24 cellular contexts compared by ENCODE assay signal in genomic region chr6:52136934-52137467, GRCh38. TPM values are rescaled to one million over a fixed set of nuclear protein-coding genes. Genes with fewer than 3 reads are reported as not detected.
A peak's percentile ranks its signal among the peaks of the same experiment; 100 is the strongest.
DNase-seq lines count a peak whose midpoint lies in the region; ATAC-seq and TF ChIP-seq lines count a peak whose summit lies in the region.
"Had no signal": no experiment of that assay in that cellular context is flagged by ENCODE, and none has a peak within 500 bp of the region (broad histone marks: within the 10 kb centered on the region; RNA-seq: fewer than 3 reads in every experiment).

No MANE protein-coding gene starts in this region.

- intact Hi-C loops in dorsolateral prefrontal cortex (cut with DNase I) = no loop called here

- no peaks in the 10 kb centered on the region for H3K4me1 ChIP-seq in mesendoderm (ENCODE audit: control insufficient read depth, low read depth, low read length)
- no peaks in the 10 kb centered on the region for H3K4me1 ChIP-seq in Peyer's patch
- H3K4me1 ChIP-seq in mesenchymal stem cell (ENCODE audit: control insufficient read depth, insufficient read depth, low read depth, low read length) = peaks cover 2% of the 10 kb centered on the region
- H3K4me1 ChIP-seq: SJSA1 had no signal

- H3K56ac ChIP-seq in mesendoderm (ENCODE audit: low read length) = no peak overlapping the region

- no peaks in the 10 kb centered on the region for H3K27me3 Mint-ChIP-seq in WTC11 (ENCODE audit: low read depth)

- no peaks in the 10 kb centered on the region for H3K27me3 ChIP-seq in mesendoderm (ENCODE audit: insufficient read depth, low read length, poor library complexity)
- H3K27me3 ChIP-seq in Peyer's patch = no peaks in the 10 kb centered on the region
- peaks cover 0 to 9% (median 0%) of the 10 kb centered on the region in 45 donors for H3K27me3 ChIP-seq in dorsolateral prefrontal cortex
- peaks cover 15 to 47% of the 10 kb centered on the region in 2 experiments for H3K27me3 ChIP-seq in mesenchymal stem cell (ENCODE audit: control insufficient read depth in 1 of 2, insufficient read depth in 1 of 2, low read length in 2 of 2)

- H3K4me1 Mint-ChIP-seq in WTC11 = peaks cover 29% of the 10 kb centered on the region

- H3K4me2 ChIP-seq in mesendoderm (ENCODE audit: low read length) (no peak overlapping the region), mesenchymal stem cell (ENCODE audit: low read length, poor library complexity, severe bottlenecking) (no peak overlapping the region)

- TF ChIP-seq POLR2A in Peyer's patch (IDR thresholded peaks at IDR 0.05) = no peak

- H3K4me3 Mint-ChIP-seq in WTC11 = peak overlapping the region; percentile 29

- H2BK120ac ChIP-seq in mesendoderm (ENCODE audit: low read depth, low read length) = no peak overlapping the region
- H2BK120ac ChIP-seq in mesenchymal stem cell (ENCODE audit: low read depth, low read length) = no peak overlapping the region

- no CpG with 5 or more reads among the region's 12 CpGs for WGBS in mesendoderm (ENCODE audit: extremely low coverage, insufficient coverage, low lambda C conversion rate)
- 64% methylated on average over 12 of the region's 12 CpGs for WGBS in mesenchymal stem cell

- ATAC-seq in WTC11 = peak; percentile 65

- H4K91ac ChIP-seq in mesenchymal stem cell (ENCODE audit: low read length) = no peak overlapping the region

- H4K8ac ChIP-seq in mesendoderm (ENCODE audit: low read depth, low read length) = no peak overlapping the region
- H4K8ac ChIP-seq in mesenchymal stem cell (ENCODE audit: low read length) = no peak overlapping the region

- no peak overlapping the region for H3K4ac ChIP-seq in mesendoderm (ENCODE audit: low read depth, low read length)
- no peak overlapping the region for H3K4ac ChIP-seq in mesenchymal stem cell (ENCODE audit: low read depth in 1 of 2, low read length in 2 of 2)

- CTCF ChIA-PET in WTC11 (lab: Charles Lee) = interaction anchor here (1.3 kb wide), 1 partner anchor 29 kb away, joined by 3 read pairs; no protein-coding TSS in a partner anchor

- no peak overlapping the region for H3K23ac ChIP-seq in mesendoderm (ENCODE audit: low read length)
- H3K23ac ChIP-seq in mesenchymal stem cell (ENCODE audit: low read length in 2 of 2) = no peak overlapping the region

- no peaks in the 10 kb centered on the region for H3K9me3 ChIP-seq in Peyer's patch
- H3K9me3 ChIP-seq in mesenchymal stem cell (ENCODE audit: control insufficient read depth, low read length) = no peaks in the 10 kb centered on the region
- H3K9me3 ChIP-seq: MG63, SJSA1 had no signal

- H3K27ac ChIP-seq in mesendoderm (ENCODE audit: low read depth, low read length) (no peak overlapping the region), Peyer's patch (no peak overlapping the region), dorsolateral prefrontal cortex (no peak overlapping the region), mesenchymal stem cell (ENCODE audit: low read length, poor library complexity, severe bottlenecking) (no peak overlapping the region)
- H3K27ac ChIP-seq: GM23248, SJSA1 had no signal

- H3K36me3 ChIP-seq in mesendoderm (ENCODE audit: control insufficient read depth, insufficient read depth, low read length) (no peaks in the 10 kb centered on the region), Peyer's patch (no peaks in the 10 kb centered on the region), mesenchymal stem cell (ENCODE audit: control insufficient read depth in 1 of 2, insufficient read depth in 2 of 2, low read depth in 1 of 2, low read length in 2 of 2) (no peaks in the 10 kb centered on the region)
- H3K36me3 ChIP-seq: MG63, SJSA1 had no signal

- H3K4me3 ChIP-seq in mesendoderm (ENCODE audit: low read length) (no peak overlapping the region), skeletal muscle cell (ENCODE audit: low read depth, low read length) (peak overlapping the region; percentile 51), Peyer's patch (no peak overlapping the region), dorsolateral prefrontal cortex (no peak overlapping the region), mesenchymal stem cell (ENCODE audit: insufficient read depth in 1 of 2, low read depth in 1 of 2, low read length in 2 of 2) (no peak overlapping the region)
- H3K4me3 ChIP-seq: GM23248, MG63, SJSA1 had no signal

- no peaks in the 10 kb centered on the region for H3K79me2 ChIP-seq in mesendoderm (ENCODE audit: control insufficient read depth, insufficient read depth, low read length)

- H2BK15ac ChIP-seq in mesendoderm (replicated peaks; ENCODE audit: low read depth) = no peak overlapping the region
- no peak overlapping the region for H2BK15ac ChIP-seq in mesenchymal stem cell (ENCODE audit: low read depth, poor library complexity, severe bottlenecking)

- H3K36me3 Mint-ChIP-seq in WTC11 = no peaks in the 10 kb centered on the region

- H3K79me1 ChIP-seq in mesendoderm (ENCODE audit: low read length) (no peaks in the 10 kb centered on the region), mesenchymal stem cell (replicated peaks; ENCODE audit: low read length, poor library complexity, severe bottlenecking) (no peaks in the 10 kb centered on the region)

- H2AFZ ChIP-seq in mesenchymal stem cell (ENCODE audit: low read depth, low read length) = no peak overlapping the region
- H2AFZ ChIP-seq: GM23248 had no signal

- no peak overlapping the region for H3K14ac ChIP-seq in mesenchymal stem cell (ENCODE audit: low read length in 2 of 2)

- no peak overlapping the region for H2BK12ac ChIP-seq in mesenchymal stem cell (ENCODE audit: low read length in 2 of 2)

- H3K27ac Mint-ChIP-seq in WTC11 = peak overlapping the region; percentile 3; the same call in 1 of the 2 replicates

- no peak overlapping the region for H3K18ac ChIP-seq in mesendoderm (ENCODE audit: low read length)
- H3K18ac ChIP-seq in mesenchymal stem cell (ENCODE audit: low read depth in 1 of 2, low read length in 2 of 2) = no peak overlapping the region

- DNase-seq in G401 (ENCODE audit: low spot score) = peak; percentile 8
- peak; percentile 25 for DNase-seq in WTC11 (ENCODE audit: low spot score)
- DNase-seq in mesendoderm = peak; percentile 18
- DNase-seq in skeletal muscle cell (ENCODE audit: low read depth) = no peak
- no peak for DNase-seq in Peyer's patch
- no peak for DNase-seq in NCI-H2029 (lab: John Stamatoyannopoulos, UW)
- DNase-seq in dorsolateral prefrontal cortex = no peak
- DNase-seq in mesenchymal stem cell = no peak
- DNase-seq: 8988T, ACHN, DMS153, DND-41, GM23248, HCEC 1CT, KBM-7, MG63, NCI-H1105 treated with DMSO at 0.1 percent for 48 hours, NCI-H146, NCI-H2029 treated with DMSO at 0.1 percent for 48 hours, NCI-H2227 treated with DMSO at 0.1 percent for 48 hours, NCI-H510A, NCI-H774 had no signal

- in situ Hi-C loops in G401 (cut with HindIII; ENCODE audit: low sequenced_read_pairs) = no loop called here

- H2AK5ac ChIP-seq in mesendoderm (ENCODE audit: low read length) (no peak overlapping the region), mesenchymal stem cell (ENCODE audit: low read length, severe bottlenecking) (no peak overlapping the region)

- H3K9me3 Mint-ChIP-seq in WTC11 = no peaks in the 10 kb centered on the region

- no peak overlapping the region for H3K9ac ChIP-seq in mesendoderm (ENCODE audit: low read length)
- H3K9ac ChIP-seq in mesenchymal stem cell (ENCODE audit: low read length) = no peak overlapping the region
- H3K9ac ChIP-seq: GM23248 had no signal

- POLR2A ChIA-PET in WTC11 (lab: Charles Lee) = no interaction called here

- no peak overlapping the region for H4K5ac ChIP-seq in mesendoderm (ENCODE audit: low read length)

- TF ChIP-seq CTCF in WTC11 (IDR thresholded peaks at IDR 0.05) = no peak
- no peak for TF ChIP-seq CTCF in Peyer's patch (IDR thresholded peaks at IDR 0.05)
- no peak for TF ChIP-seq CTCF in dorsolateral prefrontal cortex (IDR thresholded peaks at IDR 0.05 in 54 of 56, conservative IDR thresholded peaks at IDR 0.05 in 2 of 56; ENCODE audit: low read depth in 1 of 56, partially characterized antibody in 56 of 56)

- H2BK5ac ChIP-seq in mesendoderm (ENCODE audit: low read length) (no peak overlapping the region), mesenchymal stem cell (ENCODE audit: low read depth, low read length, poor library complexity, severe bottlenecking) (no peak overlapping the region)

TF ChIP-seq in WTC11, 78 proteins besides CTCF, POLR2A, EP300 and RAD21:
- no peak for TF ChIP-seq ZNF281 (CRISPR knock-in tag; IDR thresholded peaks at IDR 0.05)
- TF ChIP-seq SMAD3 (CRISPR knock-in tag; IDR thresholded peaks at IDR 0.05; ENCODE audit: borderline replicate concordance) = no peak
- TF ChIP-seq IRF2 (CRISPR knock-in tag; IDR thresholded peaks at IDR 0.05; ENCODE audit: borderline replicate concordance, low read depth) = no peak
- no peak for TF ChIP-seq ZNF138 (CRISPR knock-in tag; conservative IDR thresholded peaks at IDR 0.05)

RNA-seq across cellular contexts. Expression of gene IL17A, which starts 49.2 kb away (rescaled TPM):
- total RNA-seq in G401 (2014; rRNA removed; shearing (Covaris generic)) = not detected in 2 replicates
- total RNA-seq in WTC11 (2021) = not detected in 3 replicates
- not detected for polyA plus RNA-seq in mesendoderm (2013, experiment 1 of 2)
- not detected for polyA plus RNA-seq in mesendoderm (2013, experiment 2 of 2)
- total RNA-seq in Peyer's patch = not detected
- total RNA-seq in dorsolateral prefrontal cortex = not detected
- polyA plus RNA-seq in mesenchymal stem cell (2013, experiment 1 of 2) = not detected
- polyA plus RNA-seq in mesenchymal stem cell (2013, experiment 2 of 2) = not detected
- total RNA-seq: GM23248, SJSA1 had no signal
- polyA plus RNA-seq: BJ, GM23248 had no signal

RNA-seq across cellular contexts. Expression of gene PKHD1, which starts 49.6 kb away (rescaled TPM):
- total RNA-seq in G401 (2014; rRNA removed; shearing (Covaris generic)) = not detected in 2 replicates
- total RNA-seq in WTC11 (2021) = 0.09 to 0.15 TPM (median 0.09 TPM) in 3 replicates
- polyA plus RNA-seq in mesendoderm (2013, experiment 1 of 2) = 0.04 TPM
- 0.03 TPM for polyA plus RNA-seq in mesendoderm (2013, experiment 2 of 2)
- total RNA-seq in Peyer's patch = under 1 TPM; 0.53 to 0.83 (median 0.60) TPM
- under 1 TPM in 109 of 120 experiments, not detected in 11; 0.03 to 0.32 (median 0.07) TPM for total RNA-seq in dorsolateral prefrontal cortex
- not detected for polyA plus RNA-seq in mesenchymal stem cell (2013, experiment 1 of 2)
- polyA plus RNA-seq in mesenchymal stem cell (2013, experiment 2 of 2) = not detected
- total RNA-seq: GM23248 had no signal
- polyA plus RNA-seq: BJ, GM23248 had no signal

Comparison
In these comparisons a context has a peak if more than half of its experiments do, and no peak if none do; other contexts are left out.
1. DNase-seq: peak in G401 (single experiment), WTC11 (single experiment) and mesendoderm (single experiment); none in skeletal muscle cell (single experiment), Peyer's patch (0 of 3), NCI-H2029 (single experiment), dorsolateral prefrontal cortex (0 of 10) and mesenchymal stem cell (single experiment).